Comparison of ENCODE assay signal across 2 cellular contexts in genomic region chr13:105107781-105108180, GRCh38.
TF ChIP-seq lines count a peak whose summit lies in the region.

No MANE protein-coding gene starts in this region.

TF ChIP-seq in GM23338, 12 proteins besides CTCF, POLR2A, EP300 and RAD21 (continued from another document):
- no peak for TF ChIP-seq EZH2phosphoT487 (IDR thresholded peaks at IDR 0.05; ENCODE audit: unreplicated experiment)
- no peak for TF ChIP-seq REST (IDR thresholded peaks at IDR 0.05; ENCODE audit: unreplicated experiment)
- TF ChIP-seq ZNF462 (CRISPR knock-in tag; IDR thresholded peaks at IDR 0.05): peak; percentile 66
- no peak for TF ChIP-seq ETS1 (IDR thresholded peaks at IDR 0.05)
TF ChIP-seq in GM23338: peak in this region for 2.

TF ChIP-seq in H1, 55 proteins besides CTCF, POLR2A, EP300 and RAD21 (continued from another document):
- TF ChIP-seq USF2 (IDR thresholded peaks at IDR 0.05; ENCODE audit: low read length) (no peak), SAP30 (IDR thresholded peaks at IDR 0.05; ENCODE audit: insufficient read depth, insufficient replicate concordance, low read length) (no peak)
